Comparison of ENCODE assay signal across 17 cellular contexts in genomic region chr1:229942508-229942907, GRCh38.
DNase-seq lines count a peak whose midpoint lies in the region; ATAC-seq, FAIRE-seq and TF ChIP-seq lines count a peak whose summit lies in the region.
"Had no signal": no experiment of that assay in that cellular context is flagged by ENCODE, and none has a peak within 500 bp of the region (broad histone marks: within the 10 kb centered on the region; RNA-seq: fewer than 3 reads in every experiment).

No MANE protein-coding gene starts in this region.

- TF ChIP-seq CTCF in pancreas (IDR thresholded peaks at IDR 0.05) (no peak), GM10248 (IDR thresholded peaks at IDR 0.05; ENCODE audit: control extremely low read depth, extremely low read depth, low read depth, missing control alignments) (no peak)

- H3K9me3 ChIP-seq in pancreas: no peaks in the 10 kb centered on the region
- H3K9me3 ChIP-seq: BE2C had no signal

- no peak overlapping the region for H3K4me3 ChIP-seq in pancreas
- H3K4me3 ChIP-seq: SK-N-MC had no signal

- H3K27me3 ChIP-seq in pancreas: no peaks in the 10 kb centered on the region
- H3K27me3 ChIP-seq: BE2C had no signal

- H3K4me1 ChIP-seq in pancreas: peaks cover 7 to 28% (median 22%) of the 10 kb centered on the region in 3 donors

- CTCF ChIA-PET in GM10248 (lab: Yijun Ruan, JAX): interaction anchor here (0.6 kb wide), 1 partner anchor 9 kb away, joined by 4 read pairs; no protein-coding TSS in a partner anchor

- POLR2A ChIA-PET in GM10248 (lab: Yijun Ruan, JAX): no interaction called here

- peak; percentile 29 for DNase-seq in NCI-H2029 (lab: John Stamatoyannopoulos, UW)
- no peak for DNase-seq in NCI-H2029 treated with DMSO at 0.1 percent for 48 hours (lab: John Stamatoyannopoulos, UW)
- DNase-seq in NCI-H1092 (lab: John Stamatoyannopoulos, UW): peak; percentile 62
- DNase-seq in NCI-H748 treated with DMSO at 0.1 percent for 48 hours (lab: John Stamatoyannopoulos, UW): peak; percentile 65
- DNase-seq in pancreas: peak in 5 of 6 donors; percentile 81 to 91 (median 85)
- no peak for DNase-seq in T-helper 2 cell
- no peak for DNase-seq in activated T-cell treated with anti-CD3 and anti-CD28 coated beads, Interleukin-2, amount 50 U/mL, for 1 hour
- DNase-seq in GM10248 (ENCODE audit: extremely low spot score): no peak
- DNase-seq: 8988T; CD4-positive, alpha-beta memory T cell; GF-D8; GOT3; NCI-H526 treated with DMSO at 0.1 percent for 48 hours had no signal

- H3K36me3 ChIP-seq in pancreas: no peaks in the 10 kb centered on the region
- H3K36me3 ChIP-seq: BE2C had no signal

- FAIRE-seq in pancreas (lab: Jason Lieb, UNC): no peak
- FAIRE-seq: GM12892 had no signal

- peak overlapping the region; percentile 23 to 86 (median 50) for H3K27ac ChIP-seq in pancreas
- H3K27ac ChIP-seq: HL-60, SK-N-MC had no signal

- peak; percentile 83 to 91 (median 84) for ATAC-seq in pancreas

- intact Hi-C loops in pancreas (cut with DNase I): no loop called here

- WGBS in pancreas, 2 donors: 33 to 38% methylated on average over 1 of the region's 1 CpG

Comparison
In these comparisons a context has a peak if more than half of its experiments do, and no peak if none do; other contexts are left out.
1. DNase-seq: peak in NCI-H2029 (single experiment), NCI-H1092 (single experiment), NCI-H748 treated with DMSO at 0.1 percent for 48 hours (single experiment) and pancreas (5 of 6); none in NCI-H2029 treated with DMSO at 0.1 percent for 48 hours (single experiment), T-helper 2 cell (0 of 5), activated T-cell treated with anti-CD3 and anti-CD28 coated beads, Interleukin-2, amount 50 U/mL, for 1 hour (single experiment) and GM10248 (single experiment).